24 cellular contexts compared by ENCODE assay signal in the genomic region with DNA sequence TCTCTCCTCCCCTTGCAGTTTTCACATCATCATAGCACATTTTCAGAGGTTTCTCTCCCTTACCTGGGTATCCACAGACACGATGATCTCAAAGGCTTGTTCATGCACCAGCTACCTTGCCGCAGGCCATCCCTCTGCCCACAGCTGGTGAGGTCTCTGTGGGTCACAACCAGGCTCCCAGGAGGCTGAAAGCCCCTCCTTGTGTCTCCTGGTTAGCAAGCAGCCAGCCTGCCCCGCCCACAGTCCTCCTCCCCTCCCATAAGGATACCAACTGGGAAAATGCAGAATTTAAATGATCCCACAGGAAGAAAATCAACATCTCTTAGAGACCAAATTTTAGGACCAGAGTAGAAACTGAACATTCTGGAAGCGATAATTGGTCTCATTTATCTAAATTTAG.
"Had no signal": no experiment of that assay in that cellular context is flagged by ENCODE, and none has a peak within 500 bp of the region (broad histone marks: within the 10 kb centered on the region; RNA-seq: fewer than 3 reads in every experiment).

No MANE protein-coding gene starts in this region.

- H3K27ac Mint-ChIP-seq: immature natural killer cell, memory B cell had no signal

- H3K9me3 ChIP-seq: esophagus squamous epithelium, gastrocnemius medialis, heart left ventricle had no signal

- H3K36me3 ChIP-seq: esophagus squamous epithelium, gastrocnemius medialis, heart left ventricle, left lung had no signal

- H3K4me3 Mint-ChIP-seq: immature natural killer cell, memory B cell had no signal

- H3K27ac ChIP-seq: coronary artery, dorsolateral prefrontal cortex, esophagus squamous epithelium, gastrocnemius medialis, heart left ventricle, hepatocyte, left lung had no signal

- ATAC-seq: gastrocnemius medialis, heart left ventricle, left colon, left lung, left ventricle myocardium superior had no signal

- H3K36me3 Mint-ChIP-seq: immature natural killer cell, memory B cell had no signal

- H3K9me3 Mint-ChIP-seq: memory B cell had no signal

- DNase-seq: dermis blood vessel endothelial cell; dorsolateral prefrontal cortex; effector CD4-positive, alpha-beta T cell; effector memory CD4-positive, alpha-beta T cell; esophagus squamous epithelium; foreskin fibroblast; foreskin melanocyte; gastrocnemius medialis; heart left ventricle; hypothalamus; immature natural killer cell; islet precursor cell; kidney; kidney glomerular epithelial cell; left colon; left lung; left ventricle myocardium superior; mammary epithelial cell; mesendoderm; midbrain had no signal

- H3K4me1 Mint-ChIP-seq: immature natural killer cell, memory B cell had no signal

- H3K27me3 ChIP-seq: esophagus squamous epithelium, gastrocnemius medialis, heart left ventricle, hepatocyte, left lung had no signal

- H3K4me3 ChIP-seq: coronary artery, dorsolateral prefrontal cortex, esophagus squamous epithelium, gastrocnemius medialis, heart left ventricle, hepatocyte, left lung, lung had no signal

- H3K4me1 ChIP-seq: esophagus squamous epithelium, gastrocnemius medialis, heart left ventricle, left lung had no signal
